1 cellular context compared by ENCODE assay signal in the genomic region with DNA sequence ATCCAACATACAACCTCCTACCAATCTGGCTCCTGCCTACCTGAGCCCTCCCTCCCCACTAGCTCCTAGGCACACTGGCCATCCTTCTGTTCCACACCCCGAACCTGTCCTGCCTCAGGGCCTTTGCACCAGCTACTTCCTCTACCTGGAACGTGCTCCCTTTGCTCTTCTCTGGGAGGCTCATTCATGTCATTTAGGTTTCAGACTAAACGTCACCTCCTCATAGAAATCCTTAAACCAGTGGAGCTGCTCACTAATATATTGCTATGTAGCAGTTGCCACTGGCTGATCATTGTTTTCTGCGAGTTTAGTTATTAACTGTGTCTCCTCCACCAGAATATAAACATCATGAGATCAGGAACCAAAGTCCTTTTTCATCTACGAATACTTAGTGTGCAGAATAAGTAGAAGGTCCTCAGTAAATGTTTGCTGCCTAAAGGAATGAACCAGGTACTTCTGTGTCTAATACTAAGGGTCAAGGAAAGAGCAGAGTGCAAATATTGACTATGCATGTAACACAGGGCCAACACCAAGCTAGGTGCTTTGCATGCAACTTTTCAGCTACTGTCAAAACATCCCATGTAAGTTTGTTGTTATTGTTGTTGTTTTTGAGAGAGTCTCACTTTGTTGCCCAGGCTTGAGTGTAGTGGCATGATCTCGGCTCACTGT.
TF ChIP-seq lines count a peak whose summit lies in the region.

No MANE protein-coding gene starts in this region.

TF ChIP-seq in HepG2, 621 proteins besides CTCF, POLR2A, EP300 and RAD21 (continued from another document and continues in another):
- TF ChIP-seq, protein P1, sequence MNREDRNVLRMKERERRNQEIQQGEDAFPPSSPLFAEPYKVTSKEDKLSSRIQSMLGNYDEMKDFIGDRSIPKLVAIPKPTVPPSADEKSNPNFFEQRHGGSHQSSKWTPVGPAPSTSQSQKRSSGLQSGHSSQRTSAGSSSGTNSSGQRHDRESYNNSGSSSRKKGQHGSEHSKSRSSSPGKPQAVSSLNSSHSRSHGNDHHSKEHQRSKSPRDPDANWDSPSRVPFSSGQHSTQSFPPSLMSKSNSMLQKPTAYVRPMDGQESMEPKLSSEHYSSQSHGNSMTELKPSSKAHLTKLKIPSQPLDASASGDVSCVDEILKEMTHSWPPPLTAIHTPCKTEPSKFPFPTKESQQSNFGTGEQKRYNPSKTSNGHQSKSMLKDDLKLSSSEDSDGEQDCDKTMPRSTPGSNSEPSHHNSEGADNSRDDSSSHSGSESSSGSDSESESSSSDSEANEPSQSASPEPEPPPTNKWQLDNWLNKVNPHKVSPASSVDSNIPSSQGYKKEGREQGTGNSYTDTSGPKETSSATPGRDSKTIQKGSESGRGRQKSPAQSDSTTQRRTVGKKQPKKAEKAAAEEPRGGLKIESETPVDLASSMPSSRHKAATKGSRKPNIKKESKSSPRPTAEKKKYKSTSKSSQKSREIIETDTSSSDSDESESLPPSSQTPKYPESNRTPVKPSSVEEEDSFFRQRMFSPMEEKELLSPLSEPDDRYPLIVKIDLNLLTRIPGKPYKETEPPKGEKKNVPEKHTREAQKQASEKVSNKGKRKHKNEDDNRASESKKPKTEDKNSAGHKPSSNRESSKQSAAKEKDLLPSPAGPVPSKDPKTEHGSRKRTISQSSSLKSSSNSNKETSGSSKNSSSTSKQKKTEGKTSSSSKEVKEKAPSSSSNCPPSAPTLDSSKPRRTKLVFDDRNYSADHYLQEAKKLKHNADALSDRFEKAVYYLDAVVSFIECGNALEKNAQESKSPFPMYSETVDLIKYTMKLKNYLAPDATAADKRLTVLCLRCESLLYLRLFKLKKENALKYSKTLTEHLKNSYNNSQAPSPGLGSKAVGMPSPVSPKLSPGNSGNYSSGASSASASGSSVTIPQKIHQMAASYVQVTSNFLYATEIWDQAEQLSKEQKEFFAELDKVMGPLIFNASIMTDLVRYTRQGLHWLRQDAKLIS (CRISPR knock-in tag; IDR thresholded peaks at IDR 0.05), result no peak
- TF ChIP-seq HCFC1 (IDR thresholded peaks at IDR 0.05; ENCODE audit: low read depth, low read length), result no peak
- TF ChIP-seq, protein P2, sequence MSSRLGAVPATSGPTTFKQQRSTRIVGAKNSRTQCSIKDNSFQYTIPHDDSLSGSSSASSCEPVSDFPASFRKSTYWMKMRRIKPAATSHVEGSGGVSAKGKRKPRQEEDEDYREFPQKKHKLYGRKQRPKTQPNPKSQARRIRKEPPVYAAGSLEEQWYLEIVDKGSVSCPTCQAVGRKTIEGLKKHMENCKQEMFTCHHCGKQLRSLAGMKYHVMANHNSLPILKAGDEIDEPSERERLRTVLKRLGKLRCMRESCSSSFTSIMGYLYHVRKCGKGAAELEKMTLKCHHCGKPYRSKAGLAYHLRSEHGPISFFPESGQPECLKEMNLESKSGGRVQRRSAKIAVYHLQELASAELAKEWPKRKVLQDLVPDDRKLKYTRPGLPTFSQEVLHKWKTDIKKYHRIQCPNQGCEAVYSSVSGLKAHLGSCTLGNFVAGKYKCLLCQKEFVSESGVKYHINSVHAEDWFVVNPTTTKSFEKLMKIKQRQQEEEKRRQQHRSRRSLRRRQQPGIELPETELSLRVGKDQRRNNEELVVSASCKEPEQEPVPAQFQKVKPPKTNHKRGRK (CRISPR knock-in tag; IDR thresholded peaks at IDR 0.05), result no peak
- TF ChIP-seq, protein P3, sequence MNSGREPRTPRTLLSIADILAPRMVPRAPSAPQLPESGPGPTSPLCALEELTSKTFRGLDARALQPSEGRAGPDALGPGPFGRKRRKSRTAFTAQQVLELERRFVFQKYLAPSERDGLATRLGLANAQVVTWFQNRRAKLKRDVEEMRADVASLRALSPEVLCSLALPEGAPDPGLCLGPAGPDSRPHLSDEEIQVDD (CRISPR knock-in tag; IDR thresholded peaks at IDR 0.05; ENCODE audit: borderline replicate concordance), result no peak
- no peak for TF ChIP-seq ZFAT (CRISPR knock-in tag; conservative IDR thresholded peaks at IDR 0.05)
- TF ChIP-seq RFXAP (CRISPR knock-in tag; IDR thresholded peaks at IDR 0.05; ENCODE audit: borderline replicate concordance), result peak; percentile 66; the same call in 1 of the 2 replicates
- no peak for TF ChIP-seq MAF1 (CRISPR knock-in tag; IDR thresholded peaks at IDR 0.05; ENCODE audit: borderline replicate concordance)
- TF ChIP-seq ZNF782 (CRISPR knock-in tag; IDR thresholded peaks at IDR 0.05; ENCODE audit: borderline replicate concordance), result no peak
- TF ChIP-seq ELF3 (CRISPR knock-in tag; IDR thresholded peaks at IDR 0.05), result peak; percentile 84
- TF ChIP-seq, protein P4, sequence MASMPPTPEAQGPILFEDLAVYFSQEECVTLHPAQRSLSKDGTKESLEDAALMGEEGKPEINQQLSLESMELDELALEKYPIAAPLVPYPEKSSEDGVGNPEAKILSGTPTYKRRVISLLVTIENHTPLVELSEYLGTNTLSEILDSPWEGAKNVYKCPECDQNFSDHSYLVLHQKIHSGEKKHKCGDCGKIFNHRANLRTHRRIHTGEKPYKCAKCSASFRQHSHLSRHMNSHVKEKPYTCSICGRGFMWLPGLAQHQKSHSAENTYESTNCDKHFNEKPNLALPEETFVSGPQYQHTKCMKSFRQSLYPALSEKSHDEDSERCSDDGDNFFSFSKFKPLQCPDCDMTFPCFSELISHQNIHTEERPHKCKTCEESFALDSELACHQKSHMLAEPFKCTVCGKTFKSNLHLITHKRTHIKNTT (CRISPR knock-in tag; IDR thresholded peaks at IDR 0.05), result no peak
- peak; percentile 53; the same call in 1 of the 2 replicates for TF ChIP-seq FOSL2 (CRISPR knock-in tag; IDR thresholded peaks at IDR 0.05)
- peak; percentile 55 for TF ChIP-seq HHEX (CRISPR knock-in tag; IDR thresholded peaks at IDR 0.05)
- no peak for TF ChIP-seq EEA1 (CRISPR knock-in tag; IDR thresholded peaks at IDR 0.05; ENCODE audit: borderline replicate concordance)
- TF ChIP-seq ZFY (CRISPR knock-in tag; IDR thresholded peaks at IDR 0.05), result no peak
- peak; percentile 41; the same call in 1 of the 2 replicates for TF ChIP-seq KDM2A (CRISPR knock-in tag; IDR thresholded peaks at IDR 0.05; ENCODE audit: borderline replicate concordance, low read depth)
- TF ChIP-seq KMT2B (CRISPR knock-in tag; IDR thresholded peaks at IDR 0.05), result no peak; the same call in 1 of the 2 replicates
- TF ChIP-seq, protein P5, sequence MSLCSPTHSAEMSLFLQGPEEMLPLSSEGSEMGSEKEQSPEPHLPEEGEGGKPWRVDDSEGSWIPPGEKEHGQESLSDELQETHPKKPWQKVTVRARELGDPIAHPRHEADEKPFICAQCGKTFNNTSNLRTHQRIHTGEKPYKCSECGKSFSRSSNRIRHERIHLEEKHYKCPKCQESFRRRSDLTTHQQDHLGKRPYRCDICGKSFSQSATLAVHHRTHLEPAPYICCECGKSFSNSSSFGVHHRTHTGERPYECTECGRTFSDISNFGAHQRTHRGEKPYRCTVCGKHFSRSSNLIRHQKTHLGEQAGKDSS (CRISPR knock-in tag; IDR thresholded peaks at IDR 0.05; ENCODE audit: borderline replicate concordance, low read depth), result peak; percentile 96
- no peak for TF ChIP-seq SIN3B (IDR thresholded peaks at IDR 0.05; ENCODE audit: low read length)
- TF ChIP-seq ZNF605 (CRISPR knock-in tag; IDR thresholded peaks at IDR 0.05), result no peak
- TF ChIP-seq ARNT (IDR thresholded peaks at IDR 0.05), result no peak
- TF ChIP-seq SP1 (IDR thresholded peaks at IDR 0.05), result no peak
- peak; percentile 1; the same call in 1 of the 2 replicates for TF ChIP-seq SP1 (CRISPR knock-in tag; IDR thresholded peaks at IDR 0.05)
- TF ChIP-seq ZZZ3 (CRISPR knock-in tag; IDR thresholded peaks at IDR 0.05; ENCODE audit: borderline replicate concordance), result no peak
- TF ChIP-seq SRSF1 (optimal IDR thresholded peaks at IDR 0.05; ENCODE audit: low read depth, low read length), result no peak
- no peak for TF ChIP-seq HES4 (CRISPR knock-in tag; IDR thresholded peaks at IDR 0.05; ENCODE audit: borderline replicate concordance)
- TF ChIP-seq POLR2AphosphoS2 (IDR thresholded peaks at IDR 0.05; ENCODE audit: low read depth, low read length), result no peak
- TF ChIP-seq ZNF766 (CRISPR knock-in tag; IDR thresholded peaks at IDR 0.05; ENCODE audit: borderline replicate concordance), result no peak
- no peak for TF ChIP-seq ZNF672 (CRISPR knock-in tag; IDR thresholded peaks at IDR 0.05)
- no peak for TF ChIP-seq ZNF678 (CRISPR knock-in tag; IDR thresholded peaks at IDR 0.05)
- TF ChIP-seq, protein P6, sequence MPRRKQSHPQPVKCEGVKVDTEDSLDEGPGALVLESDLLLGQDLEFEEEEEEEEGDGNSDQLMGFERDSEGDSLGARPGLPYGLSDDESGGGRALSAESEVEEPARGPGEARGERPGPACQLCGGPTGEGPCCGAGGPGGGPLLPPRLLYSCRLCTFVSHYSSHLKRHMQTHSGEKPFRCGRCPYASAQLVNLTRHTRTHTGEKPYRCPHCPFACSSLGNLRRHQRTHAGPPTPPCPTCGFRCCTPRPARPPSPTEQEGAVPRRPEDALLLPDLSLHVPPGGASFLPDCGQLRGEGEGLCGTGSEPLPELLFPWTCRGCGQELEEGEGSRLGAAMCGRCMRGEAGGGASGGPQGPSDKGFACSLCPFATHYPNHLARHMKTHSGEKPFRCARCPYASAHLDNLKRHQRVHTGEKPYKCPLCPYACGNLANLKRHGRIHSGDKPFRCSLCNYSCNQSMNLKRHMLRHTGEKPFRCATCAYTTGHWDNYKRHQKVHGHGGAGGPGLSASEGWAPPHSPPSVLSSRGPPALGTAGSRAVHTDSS (CRISPR knock-in tag; conservative IDR thresholded peaks at IDR 0.05), result no peak
- no peak for TF ChIP-seq CBFB (CRISPR knock-in tag; IDR thresholded peaks at IDR 0.05)
- TF ChIP-seq, protein P7, sequence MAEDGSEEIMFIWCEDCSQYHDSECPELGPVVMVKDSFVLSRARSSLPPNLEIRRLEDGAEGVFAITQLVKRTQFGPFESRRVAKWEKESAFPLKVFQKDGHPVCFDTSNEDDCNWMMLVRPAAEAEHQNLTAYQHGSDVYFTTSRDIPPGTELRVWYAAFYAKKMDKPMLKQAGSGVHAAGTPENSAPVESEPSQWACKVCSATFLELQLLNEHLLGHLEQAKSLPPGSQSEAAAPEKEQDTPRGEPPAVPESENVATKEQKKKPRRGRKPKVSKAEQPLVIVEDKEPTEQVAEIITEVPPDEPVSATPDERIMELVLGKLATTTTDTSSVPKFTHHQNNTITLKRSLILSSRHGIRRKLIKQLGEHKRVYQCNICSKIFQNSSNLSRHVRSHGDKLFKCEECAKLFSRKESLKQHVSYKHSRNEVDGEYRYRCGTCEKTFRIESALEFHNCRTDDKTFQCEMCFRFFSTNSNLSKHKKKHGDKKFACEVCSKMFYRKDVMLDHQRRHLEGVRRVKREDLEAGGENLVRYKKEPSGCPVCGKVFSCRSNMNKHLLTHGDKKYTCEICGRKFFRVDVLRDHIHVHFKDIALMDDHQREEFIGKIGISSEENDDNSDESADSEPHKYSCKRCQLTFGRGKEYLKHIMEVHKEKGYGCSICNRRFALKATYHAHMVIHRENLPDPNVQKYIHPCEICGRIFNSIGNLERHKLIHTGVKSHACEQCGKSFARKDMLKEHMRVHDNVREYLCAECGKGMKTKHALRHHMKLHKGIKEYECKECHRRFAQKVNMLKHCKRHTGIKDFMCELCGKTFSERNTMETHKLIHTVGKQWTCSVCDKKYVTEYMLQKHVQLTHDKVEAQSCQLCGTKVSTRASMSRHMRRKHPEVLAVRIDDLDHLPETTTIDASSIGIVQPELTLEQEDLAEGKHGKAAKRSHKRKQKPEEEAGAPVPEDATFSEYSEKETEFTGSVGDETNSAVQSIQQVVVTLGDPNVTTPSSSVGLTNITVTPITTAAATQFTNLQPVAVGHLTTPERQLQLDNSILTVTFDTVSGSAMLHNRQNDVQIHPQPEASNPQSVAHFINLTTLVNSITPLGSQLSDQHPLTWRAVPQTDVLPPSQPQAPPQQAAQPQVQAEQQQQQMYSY (CRISPR knock-in tag; IDR thresholded peaks at IDR 0.05), result no peak
- TF ChIP-seq, protein P8, sequence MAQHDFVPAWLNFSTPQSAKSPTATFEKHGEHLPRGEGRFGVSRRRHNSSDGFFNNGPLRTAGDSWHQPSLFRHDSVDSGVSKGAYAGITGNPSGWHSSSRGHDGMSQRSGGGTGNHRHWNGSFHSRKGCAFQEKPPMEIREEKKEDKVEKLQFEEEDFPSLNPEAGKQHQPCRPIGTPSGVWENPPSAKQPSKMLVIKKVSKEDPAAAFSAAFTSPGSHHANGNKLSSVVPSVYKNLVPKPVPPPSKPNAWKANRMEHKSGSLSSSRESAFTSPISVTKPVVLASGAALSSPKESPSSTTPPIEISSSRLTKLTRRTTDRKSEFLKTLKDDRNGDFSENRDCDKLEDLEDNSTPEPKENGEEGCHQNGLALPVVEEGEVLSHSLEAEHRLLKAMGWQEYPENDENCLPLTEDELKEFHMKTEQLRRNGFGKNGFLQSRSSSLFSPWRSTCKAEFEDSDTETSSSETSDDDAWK (CRISPR knock-in tag; IDR thresholded peaks at IDR 0.05), result no peak
- peak; percentile 20; the same call in 1 of the 2 replicates for TF ChIP-seq MIER2 (CRISPR knock-in tag; IDR thresholded peaks at IDR 0.05)
- peak; percentile 89 for TF ChIP-seq HDAC1 (CRISPR knock-in tag; IDR thresholded peaks at IDR 0.05)
- TF ChIP-seq, protein P9, sequence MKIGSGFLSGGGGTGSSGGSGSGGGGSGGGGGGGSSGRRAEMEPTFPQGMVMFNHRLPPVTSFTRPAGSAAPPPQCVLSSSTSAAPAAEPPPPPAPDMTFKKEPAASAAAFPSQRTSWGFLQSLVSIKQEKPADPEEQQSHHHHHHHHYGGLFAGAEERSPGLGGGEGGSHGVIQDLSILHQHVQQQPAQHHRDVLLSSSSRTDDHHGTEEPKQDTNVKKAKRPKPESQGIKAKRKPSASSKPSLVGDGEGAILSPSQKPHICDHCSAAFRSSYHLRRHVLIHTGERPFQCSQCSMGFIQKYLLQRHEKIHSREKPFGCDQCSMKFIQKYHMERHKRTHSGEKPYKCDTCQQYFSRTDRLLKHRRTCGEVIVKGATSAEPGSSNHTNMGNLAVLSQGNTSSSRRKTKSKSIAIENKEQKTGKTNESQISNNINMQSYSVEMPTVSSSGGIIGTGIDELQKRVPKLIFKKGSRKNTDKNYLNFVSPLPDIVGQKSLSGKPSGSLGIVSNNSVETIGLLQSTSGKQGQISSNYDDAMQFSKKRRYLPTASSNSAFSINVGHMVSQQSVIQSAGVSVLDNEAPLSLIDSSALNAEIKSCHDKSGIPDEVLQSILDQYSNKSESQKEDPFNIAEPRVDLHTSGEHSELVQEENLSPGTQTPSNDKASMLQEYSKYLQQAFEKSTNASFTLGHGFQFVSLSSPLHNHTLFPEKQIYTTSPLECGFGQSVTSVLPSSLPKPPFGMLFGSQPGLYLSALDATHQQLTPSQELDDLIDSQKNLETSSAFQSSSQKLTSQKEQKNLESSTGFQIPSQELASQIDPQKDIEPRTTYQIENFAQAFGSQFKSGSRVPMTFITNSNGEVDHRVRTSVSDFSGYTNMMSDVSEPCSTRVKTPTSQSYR (CRISPR knock-in tag; IDR thresholded peaks at IDR 0.05; ENCODE audit: borderline replicate concordance), result peak; percentile 37; the same call in 1 of the 2 replicates
- no peak for TF ChIP-seq ZNF143 (CRISPR knock-in tag; IDR thresholded peaks at IDR 0.05)
- TF ChIP-seq MEIS2 (CRISPR knock-in tag; IDR thresholded peaks at IDR 0.05), result peak; percentile 64; the same call in 1 of the 2 replicates
- no peak for TF ChIP-seq CBX5 (CRISPR knock-in tag; IDR thresholded peaks at IDR 0.05; ENCODE audit: borderline replicate concordance)
- TF ChIP-seq, protein P10, sequence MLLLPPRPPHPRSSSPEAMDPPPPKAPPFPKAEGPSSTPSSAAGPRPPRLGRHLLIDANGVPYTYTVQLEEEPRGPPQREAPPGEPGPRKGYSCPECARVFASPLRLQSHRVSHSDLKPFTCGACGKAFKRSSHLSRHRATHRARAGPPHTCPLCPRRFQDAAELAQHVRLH (CRISPR knock-in tag; IDR thresholded peaks at IDR 0.05; ENCODE audit: borderline replicate concordance, low read depth), result peak; percentile 42; the same call in 1 of the 2 replicates
- 0 out of 2 replicates have a peak, but pooled peaks have one; percentile 44 for TF ChIP-seq DMAP1 (CRISPR knock-in tag; IDR thresholded peaks at IDR 0.05)
